30 cellular contexts compared by ENCODE assay signal in genomic region chrX:21949689-21950088, GRCh38.
"Had no signal": no experiment of that assay in that cellular context is flagged by ENCODE, and none has a peak within 500 bp of the region (broad histone marks: within the 10 kb centered on the region; RNA-seq: fewer than 3 reads in every experiment).

No MANE protein-coding gene starts in this region.

- H3K9me3 Mint-ChIP-seq: activated CD4-positive, alpha-beta memory T cell treated with anti-CD3 and anti-CD28 coated beads for 36 hours; activated CD4-positive, alpha-beta T cell treated with anti-CD3 and anti-CD28 coated beads, Interleukin-2, amount 10 ng/mL, durations not matched to agents 7 days and 5 days; activated naive CD4-positive, alpha-beta T cell treated with anti-CD3 and anti-CD28 coated beads, Interleukin-2, amount 50 U/mL, for 72 hours; activated naive CD8-positive, alpha-beta T cell treated with anti-CD3 and anti-CD28 coated beads, Interleukin-2, amount 50 U/mL, for 24 hours; activated T-cell treated with anti-CD3 and anti-CD28 coated beads, Interleukin-2, amount 50 U/mL, for 4 hours had no signal

- H3K27me3 Mint-ChIP-seq: activated CD4-positive, alpha-beta memory T cell treated with anti-CD3 and anti-CD28 coated beads for 36 hours; activated CD4-positive, alpha-beta T cell treated with anti-CD3 and anti-CD28 coated beads, Interleukin-2, amount 10 ng/mL, durations not matched to agents 7 days and 5 days; activated naive CD8-positive, alpha-beta T cell treated with anti-CD3 and anti-CD28 coated beads, Interleukin-2, amount 50 U/mL, for 24 hours; brain had no signal

- H3K27me3 ChIP-seq: ascending aorta, SJCRH30 had no signal

- H3K4me2 ChIP-seq: SK-N-SH had no signal

- H3K36me3 ChIP-seq: ascending aorta had no signal

- ATAC-seq: activated naive CD4-positive, alpha-beta T cell treated with anti-CD3 and anti-CD28 coated beads, Interleukin-2, amount 50 U/mL, for 72 hours; activated naive CD8-positive, alpha-beta T cell treated with anti-CD3 and anti-CD28 coated beads, Interleukin-2, amount 50 U/mL, for 24 hours; activated T-cell treated with anti-CD3 and anti-CD28 coated beads, Interleukin-2, amount 50 U/mL, for 4 hours; Panc1 had no signal

- H3K4me3 Mint-ChIP-seq: activated CD4-positive, alpha-beta memory T cell treated with anti-CD3 and anti-CD28 coated beads for 36 hours; activated CD4-positive, alpha-beta T cell treated with anti-CD3 and anti-CD28 coated beads, Interleukin-2, amount 10 ng/mL, durations not matched to agents 7 days and 5 days; activated naive CD8-positive, alpha-beta T cell treated with anti-CD3 and anti-CD28 coated beads, Interleukin-2, amount 50 U/mL, for 24 hours; activated T-cell treated with anti-CD3 and anti-CD28 coated beads, Interleukin-2, amount 50 U/mL, for 4 hours; brain had no signal

- H3K9ac ChIP-seq: SK-N-SH had no signal

- H3K27ac ChIP-seq: SJCRH30, VCaP had no signal

- DNase-seq: activated CD4-positive, alpha-beta memory T cell treated with anti-CD3 and anti-CD28 coated beads for 36 hours; activated CD4-positive, alpha-beta T cell treated with anti-CD3 and anti-CD28 coated beads, Interleukin-2, amount 10 ng/mL, durations not matched to agents 7 days and 5 days; activated CD4-positive, CD25-positive, alpha-beta regulatory T cell; activated CD8-positive, alpha-beta memory T cell treated with anti-CD3 and anti-CD28 coated beads for 24 hours; activated effector memory CD4-positive, alpha-beta T cell treated with anti-CD3 and anti-CD28 coated beads, Interleukin-2, amount 50 U/mL, for 16 hours; activated naive CD4-positive, alpha-beta T cell treated with Interleukin-2 at 50 U/mL for 16 hours; activated naive CD8-positive, alpha-beta T cell treated with anti-CD3 and anti-CD28 coated beads, Interleukin-2, amount 50 U/mL, for 24 hours; activated T-cell treated with anti-CD3 and anti-CD28 coated beads, Interleukin-2, amount 50 U/mL, for 4 hours; amniotic stem cell; Karpas-422; MM.1S; NCI-H1105; NCI-H1436; NCI-H1694 treated with DMSO at 0.1 percent for 48 hours; NCI-H2029 treated with DMSO at 0.1 percent for 48 hours; NCI-H345; NCI-H510A; NCI-H526 treated with DMSO at 0.1 percent for 48 hours; NCI-H82; OCI-M1; Right ventricle myocardium superior; RPMI8226; SJCRH30; SK-N-SH; T-helper 1 cell had no signal

- H3K4me3 ChIP-seq: ascending aorta, SJCRH30 had no signal

- H3K27ac Mint-ChIP-seq: activated CD4-positive, alpha-beta memory T cell treated with anti-CD3 and anti-CD28 coated beads for 36 hours; activated CD4-positive, alpha-beta T cell treated with anti-CD3 and anti-CD28 coated beads, Interleukin-2, amount 10 ng/mL, durations not matched to agents 7 days and 5 days; activated naive CD4-positive, alpha-beta T cell treated with anti-CD3 and anti-CD28 coated beads, Interleukin-2, amount 50 U/mL, for 72 hours; activated naive CD8-positive, alpha-beta T cell treated with anti-CD3 and anti-CD28 coated beads, Interleukin-2, amount 50 U/mL, for 24 hours had no signal

- H3K4me1 ChIP-seq: SJCRH30 had no signal

- H3K9me3 ChIP-seq: ascending aorta, SJCRH30, SK-N-SH had no signal
